In genomic region chr14:22994762-22995275, GRCh38 we compare ENCODE assay signal across 9 cellular contexts. TPM values are rescaled to one million over a fixed set of nuclear protein-coding genes. Genes with fewer than 3 reads are reported as not detected.
DNase-seq lines count a peak whose midpoint lies in the region; ATAC-seq and TF ChIP-seq lines count a peak whose summit lies in the region.
"Had no signal": no experiment of that assay in that cellular context is flagged by ENCODE, and none has a peak within 500 bp of the region (broad histone marks: within the 10 kb centered on the region; RNA-seq: fewer than 3 reads in every experiment).

No MANE protein-coding gene starts in this region.

- no peaks in the 10 kb centered on the region for H3K9me3 Mint-ChIP-seq in CD4-positive, alpha-beta T cell
- H3K9me3 Mint-ChIP-seq in neural crest cell = no peaks in the 10 kb centered on the region

- DNase-seq in CD4-positive, alpha-beta T cell = peak in 4 of 10 experiments; percentile 11 to 31 (median 26)
- DNase-seq in T-helper 17 cell (no peak), epithelial cell of esophagus (ENCODE audit: low read depth) (peak; percentile 36), neural crest cell (ENCODE audit: low read depth, low spot score) (no peak)

- peak; percentile 80 for ATAC-seq in CD4-positive, alpha-beta T cell (ENCODE audit: poor library complexity)
- ATAC-seq in HG03432 (IDR thresholded peaks at IDR 0.05; ENCODE audit: unreplicated experiment) = peak; percentile 53
- ATAC-seq in T-helper 17 cell = peak; percentile 61
- ATAC-seq in HG03108 (IDR thresholded peaks at IDR 0.05; ENCODE audit: unreplicated experiment) = no peak
- ATAC-seq in HG02852 (IDR thresholded peaks at IDR 0.05; ENCODE audit: unreplicated experiment) = no peak
- no peak for ATAC-seq in GM19328 (IDR thresholded peaks at IDR 0.05; ENCODE audit: unreplicated experiment)

- H3K4me3 ChIP-seq in epithelial cell of esophagus (ENCODE audit: low read length) = no peak overlapping the region

- no peaks in the 10 kb centered on the region for H3K27me3 ChIP-seq in CD4-positive, alpha-beta T cell (ENCODE audit: control insufficient read depth, insufficient read depth, low read length)

- TF ChIP-seq CTCF in CD4-positive, alpha-beta T cell (IDR thresholded peaks at IDR 0.05) = peak; percentile 59
- peak; percentile 45 for TF ChIP-seq CTCF in epithelial cell of esophagus (IDR thresholded peaks at IDR 0.05; ENCODE audit: insufficient read depth, low read depth, low read length, missing control alignments)
- peak; percentile 60 for TF ChIP-seq CTCF in neural crest cell (conservative IDR thresholded peaks at IDR 0.05)

- H3K4me1 Mint-ChIP-seq in CD4-positive, alpha-beta T cell (ENCODE audit: low read depth) = no peaks in the 10 kb centered on the region
- no peaks in the 10 kb centered on the region for H3K4me1 Mint-ChIP-seq in T-helper 17 cell
- peaks cover 6% of the 10 kb centered on the region for H3K4me1 Mint-ChIP-seq in neural crest cell

- H3K27me3 Mint-ChIP-seq in CD4-positive, alpha-beta T cell = no peaks in the 10 kb centered on the region
- H3K27me3 Mint-ChIP-seq in T-helper 17 cell (no peaks in the 10 kb centered on the region), neural crest cell (ENCODE audit: low read depth) (no peaks in the 10 kb centered on the region)

- H3K9me3 ChIP-seq in CD4-positive, alpha-beta T cell (ENCODE audit: control insufficient read depth, low read length) = no peaks in the 10 kb centered on the region
- H3K9me3 ChIP-seq in T-helper 17 cell (ENCODE audit: control insufficient read depth, low read length, poor library complexity, severe bottlenecking) = no peaks in the 10 kb centered on the region

- H3K27ac Mint-ChIP-seq in CD4-positive, alpha-beta T cell = no peak overlapping the region
- H3K27ac Mint-ChIP-seq in T-helper 17 cell (no peak overlapping the region), neural crest cell (ENCODE audit: unreplicated experiment) (no peak overlapping the region)

- POLR2A ChIA-PET in CD4-positive, alpha-beta T cell (lab: Charles Lee) = interaction anchor here (0.9 to 4.2 kb wide), 7 partner anchors 9 to 63 kb away, joined by 3 to 29 read pairs (median 4); partner anchors contain the start of genes AJUBA, CDH24 and PSMB5

- no peak overlapping the region for H3K27ac ChIP-seq in CD4-positive, alpha-beta T cell (ENCODE audit: low read depth, low read length)

- intact Hi-C loops in CD4-positive, alpha-beta T cell (cut with DNase I, micrococcal nuclease) = loop anchor here (2.0 kb wide), 2 partner anchors 62 to 64 kb away; partner anchors contain the start of gene CDH24 (in 1 of the 2)

- CTCF ChIA-PET in CD4-positive, alpha-beta T cell (lab: Charles Lee) = interaction anchor here (0.5 to 4.2 kb wide), 19 partner anchors 9 to 467 kb away, joined by 3 to 42 read pairs (median 4); partner anchors contain the start of genes AJUBA and CDH24

- no peak overlapping the region for H3K4me3 Mint-ChIP-seq in CD4-positive, alpha-beta T cell
- H3K4me3 Mint-ChIP-seq in T-helper 17 cell = no peak overlapping the region
- H3K4me3 Mint-ChIP-seq in neural crest cell = no peak overlapping the region

- peaks cover 9% of the 10 kb centered on the region for H3K36me3 Mint-ChIP-seq in CD4-positive, alpha-beta T cell (ENCODE audit: low read depth)
- H3K36me3 Mint-ChIP-seq in T-helper 17 cell (ENCODE audit: low read depth) = peaks cover 5% of the 10 kb centered on the region
- H3K36me3 Mint-ChIP-seq in neural crest cell (ENCODE audit: low read depth) = no peaks in the 10 kb centered on the region

RNA-seq across cellular contexts. Expression of gene AJUBA, which starts 12.5 kb away (rescaled TPM):
- 1 to 10 TPM in 1 of 2 experiments, under 1 TPM in 1; 0.67 to 1.1 TPM for total RNA-seq in CD4-positive, alpha-beta T cell
- total RNA-seq in T-helper 17 cell (1 to 10 TPM; 1.3 to 1.5 TPM), neural crest cell (32.8 and 33.1 TPM in 2 replicates)

RNA-seq across cellular contexts. Expression of gene C14orf93, which starts 15.1 kb away (rescaled TPM):
- total RNA-seq in CD4-positive, alpha-beta T cell = 1 to 10 TPM; 7.6 to 8.4 TPM
- total RNA-seq in T-helper 17 cell = 1 to 10 TPM; 9.0 to 9.1 TPM
- total RNA-seq in neural crest cell = 11.5 and 13.6 TPM in 2 replicates

RNA-seq across cellular contexts. Expression of gene HAUS4, which starts 37.9 kb away (rescaled TPM):
- 10 to 100 TPM; 17.5 to 19.6 TPM for total RNA-seq in CD4-positive, alpha-beta T cell
- 10 to 100 TPM; 19.5 to 25.9 TPM for total RNA-seq in T-helper 17 cell
- 58.7 and 62.7 TPM in 2 replicates for total RNA-seq in neural crest cell

RNA-seq across cellular contexts. Expression of gene PSMB5, which starts 39.9 kb away (rescaled TPM):
- 10 to 100 TPM; 20.1 to 24.5 TPM for total RNA-seq in CD4-positive, alpha-beta T cell
- total RNA-seq in T-helper 17 cell = 10 to 100 TPM; 17.6 to 19.9 TPM
- total RNA-seq in neural crest cell = 199 and 215 TPM in 2 replicates

RNA-seq across cellular contexts. Expression of gene PSMB11, which starts 47.2 kb away (rescaled TPM):
- under 1 TPM; 0.16 to 0.31 TPM for total RNA-seq in CD4-positive, alpha-beta T cell
- not detected for total RNA-seq in T-helper 17 cell
- total RNA-seq in neural crest cell = not detected in 2 replicates
- total RNA-seq: glomerular endothelial cell had no signal

Comparison
In these comparisons a context has a peak if more than half of its experiments do, and no peak if none do; other contexts are left out.
1. ATAC-seq: peak in CD4-positive, alpha-beta T cell (single experiment), HG03432 (single experiment) and T-helper 17 cell (single experiment); none in HG03108 (single experiment), HG02852 (single experiment) and GM19328 (single experiment).
2. RNA of gene AJUBA, which starts 12.5 kb away (total RNA-seq): 32.8 to 33.1 TPM in neural crest cell; 1.3 to 1.5 TPM in T-helper 17 cell and 0.67 to 1.1 TPM in CD4-positive, alpha-beta T cell; every median in the first group is over 10 times any median in the second.
3. Peak in every context shown above with its lines, with median percentiles within 50 percentile points of each other: CTCF ChIP-seq.